40 cellular contexts compared by ENCODE assay signal in genomic region chr11:42301777-42302176, GRCh38.
"Had no signal": no experiment of that assay in that cellular context is flagged by ENCODE, and none has a peak within 500 bp of the region (broad histone marks: within the 10 kb centered on the region; RNA-seq: fewer than 3 reads in every experiment).

No MANE protein-coding gene starts in this region.

- H3K27ac Mint-ChIP-seq: activated naive CD4-positive, alpha-beta T cell treated with anti-CD3 and anti-CD28 coated beads for 36 hours; activated naive CD4-positive, alpha-beta T cell treated with anti-CD3 and anti-CD28 coated beads, Interleukin-2, amount 10 ng/mL, durations not matched to agents 7 days and 5 days; activated naive CD4-positive, alpha-beta T cell treated with anti-CD3 and anti-CD28 coated beads, Interleukin-2, amount 50 U/mL, for 24 hours; activated naive CD4-positive, alpha-beta T cell treated with anti-CD3 and anti-CD28 coated beads, Interleukin-2, amount 50 U/mL, for 72 hours; activated naive CD8-positive, alpha-beta T cell; activated naive CD8-positive, alpha-beta T cell treated with anti-CD3 and anti-CD28 coated beads for 36 hours; activated naive CD8-positive, alpha-beta T cell treated with anti-CD3 and anti-CD28 coated beads, Interleukin-2, amount 10 ng/mL, durations not matched to agents 7 days and 5 days; activated naive CD8-positive, alpha-beta T cell treated with anti-CD3 and anti-CD28 coated beads, Interleukin-2, amount 50 U/mL, for 24 hours; activated T-cell treated with anti-CD3 and anti-CD28 coated beads, Interleukin-2, amount 50 U/mL, for 24 hours; activated T-cell treated with anti-CD3 and anti-CD28 coated beads, Interleukin-2, amount 50 U/mL, for 72 hours; activated T-helper 1 cell treated with anti-CD3 and anti-CD28 coated beads, Interleukin-12 subunit alpha, Interleukin-12 subunit beta, Interleukin-2, Interleukin-4 antibody, amounts not matched to agents 30 ng/mL and 10 ng/mL and 1 ng/mL, durations not matched to agents 14 hours and 24 hours and 36 hours; activated T-helper 17 cell treated with anti-CD3 and anti-CD28 coated beads, Interleukin-2, amount 50 U/mL, for 72 hours; activated T-helper 2 cell treated with anti-CD3 and anti-CD28 coated beads, Interferon-gamma antibody, Interleukin-2, Interleukin-4, amounts not matched to agents 10 μg/mL and 5 μg/mL and 100 μg/mL, durations not matched to agents 14 hours and 24 hours and 36 hours; brain had no signal

- H3K36me3 ChIP-seq: adrenal gland, ascending aorta, brain microvascular endothelial cell, breast epithelium, cardiac muscle cell had no signal

- H3K27ac ChIP-seq: adrenal gland, ascending aorta, body of pancreas, brain microvascular endothelial cell, breast epithelium, cardiac muscle cell had no signal

- H3K9me3 ChIP-seq: adrenal gland, ascending aorta, body of pancreas, breast epithelium had no signal

- H3K27me3 ChIP-seq: adrenal gland, ascending aorta, body of pancreas, brain microvascular endothelial cell, breast epithelium, cardiac muscle cell had no signal

- FAIRE-seq: astrocyte, bronchial epithelial cell had no signal

- H3K4me3 Mint-ChIP-seq: activated naive CD4-positive, alpha-beta T cell treated with anti-CD3 and anti-CD28 coated beads for 36 hours; activated naive CD4-positive, alpha-beta T cell treated with anti-CD3 and anti-CD28 coated beads, Interleukin-2, amount 10 ng/mL, durations not matched to agents 7 days and 5 days; activated naive CD4-positive, alpha-beta T cell treated with anti-CD3 and anti-CD28 coated beads, Interleukin-2, amount 50 U/mL, for 24 hours; activated naive CD8-positive, alpha-beta T cell; activated naive CD8-positive, alpha-beta T cell treated with anti-CD3 and anti-CD28 coated beads for 36 hours; activated naive CD8-positive, alpha-beta T cell treated with anti-CD3 and anti-CD28 coated beads, Interleukin-2, amount 10 ng/mL, durations not matched to agents 7 days and 5 days; activated naive CD8-positive, alpha-beta T cell treated with anti-CD3 and anti-CD28 coated beads, Interleukin-2, amount 50 U/mL, for 24 hours; activated T-cell treated with anti-CD3 and anti-CD28 coated beads, Interleukin-2, amount 50 U/mL, for 24 hours; activated T-cell treated with anti-CD3 and anti-CD28 coated beads, Interleukin-2, amount 50 U/mL, for 4 hours; activated T-cell treated with anti-CD3 and anti-CD28 coated beads, Interleukin-2, amount 50 U/mL, for 72 hours; activated T-helper 1 cell treated with anti-CD3 and anti-CD28 coated beads, Interleukin-12 subunit alpha, Interleukin-12 subunit beta, Interleukin-2, Interleukin-4 antibody, amounts not matched to agents 30 ng/mL and 10 ng/mL and 1 ng/mL, durations not matched to agents 14 hours and 24 hours and 36 hours; activated T-helper 17 cell treated with anti-CD3 and anti-CD28 coated beads, Interleukin-2, amount 50 U/mL, for 72 hours; brain; central memory CD8-positive, alpha-beta T cell had no signal

- DNase-seq: activated effector memory CD4-positive, alpha-beta T cell treated with anti-CD3 and anti-CD28 coated beads, Interleukin-2, amount 50 U/mL, for 16 hours; activated effector memory CD4-positive, alpha-beta T cell treated with Interleukin-2 at 50 U/mL for 16 hours; activated gamma-delta T cell; activated gamma-delta T cell treated with Interleukin-2 at 50 U/mL for 16 hours; activated naive CD4-positive, alpha-beta T cell; activated naive CD4-positive, alpha-beta T cell treated with anti-CD3 and anti-CD28 coated beads for 36 hours; activated naive CD4-positive, alpha-beta T cell treated with anti-CD3 and anti-CD28 coated beads, Interleukin-2, amount 10 ng/mL, durations not matched to agents 7 days and 5 days; activated naive CD4-positive, alpha-beta T cell treated with anti-CD3 and anti-CD28 coated beads, Interleukin-2, amount 50 U/mL, for 16 hours; activated naive CD4-positive, alpha-beta T cell treated with Interleukin-2 at 50 U/mL for 16 hours; activated naive CD8-positive, alpha-beta T cell treated with anti-CD3 and anti-CD28 coated beads for 36 hours; activated naive CD8-positive, alpha-beta T cell treated with anti-CD3 and anti-CD28 coated beads, Interleukin-2, amount 10 ng/mL, durations not matched to agents 7 days and 5 days; activated naive CD8-positive, alpha-beta T cell treated with anti-CD3 and anti-CD28 coated beads, Interleukin-2, amount 50 U/mL, for 24 hours; activated T-cell treated with anti-CD3 and anti-CD28 coated beads, Interleukin-2, amount 50 U/mL, for 1 hour; activated T-cell treated with anti-CD3 and anti-CD28 coated beads, Interleukin-2, amount 50 U/mL, for 24 hours; activated T-cell treated with anti-CD3 and anti-CD28 coated beads, Interleukin-2, amount 50 U/mL, for 4 hours; activated T-cell treated with anti-CD3 and anti-CD28 coated beads, Interleukin-2, amount 50 U/mL, for 48 hours; activated T-cell treated with anti-CD3 and anti-CD28 coated beads, Interleukin-2, amount 50 U/mL, for 72 hours; adrenal gland; amniotic stem cell; amygdala; anterior cingulate cortex; aorta; body of pancreas; brain microvascular endothelial cell; caudate nucleus; central memory CD4-positive, alpha-beta T cell; cerebellar nuclear complex had no signal

- H3K4me3 ChIP-seq: adrenal gland, ascending aorta, body of pancreas, breast epithelium, cardiac muscle cell had no signal

- ATAC-seq: activated naive CD4-positive, alpha-beta T cell treated with anti-CD3 and anti-CD28 coated beads, Interleukin-2, amount 50 U/mL, for 72 hours; activated naive CD8-positive, alpha-beta T cell treated with anti-CD3 and anti-CD28 coated beads, Interleukin-2, amount 50 U/mL, for 24 hours; activated T-cell treated with anti-CD3 and anti-CD28 coated beads, Interleukin-2, amount 50 U/mL, for 4 hours; activated T-cell treated with anti-CD3 and anti-CD28 coated beads, Interleukin-2, amount 50 U/mL, for 72 hours; activated T-helper 17 cell treated with anti-CD3 and anti-CD28 coated beads, Interleukin-2, amount 50 U/mL, for 72 hours; body of pancreas had no signal

- H3K27me3 Mint-ChIP-seq: activated naive CD4-positive, alpha-beta T cell treated with anti-CD3 and anti-CD28 coated beads, Interleukin-2, amount 10 ng/mL, durations not matched to agents 7 days and 5 days; activated naive CD4-positive, alpha-beta T cell treated with anti-CD3 and anti-CD28 coated beads, Interleukin-2, amount 50 U/mL, for 24 hours; activated naive CD8-positive, alpha-beta T cell; activated naive CD8-positive, alpha-beta T cell treated with anti-CD3 and anti-CD28 coated beads for 36 hours; activated naive CD8-positive, alpha-beta T cell treated with anti-CD3 and anti-CD28 coated beads, Interleukin-2, amount 10 ng/mL, durations not matched to agents 7 days and 5 days; activated naive CD8-positive, alpha-beta T cell treated with anti-CD3 and anti-CD28 coated beads, Interleukin-2, amount 50 U/mL, for 24 hours; activated T-cell treated with anti-CD3 and anti-CD28 coated beads, Interleukin-2, amount 50 U/mL, for 24 hours; activated T-helper 17 cell treated with anti-CD3 and anti-CD28 coated beads, Interleukin-2, amount 50 U/mL, for 72 hours; central memory CD8-positive, alpha-beta T cell had no signal

- H3K4me1 Mint-ChIP-seq: activated naive CD4-positive, alpha-beta T cell treated with anti-CD3 and anti-CD28 coated beads, Interleukin-2, amount 10 ng/mL, durations not matched to agents 7 days and 5 days; activated naive CD4-positive, alpha-beta T cell treated with anti-CD3 and anti-CD28 coated beads, Interleukin-2, amount 50 U/mL, for 24 hours; activated naive CD8-positive, alpha-beta T cell treated with anti-CD3 and anti-CD28 coated beads for 36 hours; activated naive CD8-positive, alpha-beta T cell treated with anti-CD3 and anti-CD28 coated beads, Interleukin-2, amount 10 ng/mL, durations not matched to agents 7 days and 5 days; activated naive CD8-positive, alpha-beta T cell treated with anti-CD3 and anti-CD28 coated beads, Interleukin-2, amount 50 U/mL, for 24 hours; activated T-helper 17 cell treated with anti-CD3 and anti-CD28 coated beads, Interleukin-2, amount 50 U/mL, for 72 hours; brain; central memory CD8-positive, alpha-beta T cell had no signal

- H3K36me3 Mint-ChIP-seq: activated naive CD4-positive, alpha-beta T cell treated with anti-CD3 and anti-CD28 coated beads, Interleukin-2, amount 10 ng/mL, durations not matched to agents 7 days and 5 days; activated naive CD4-positive, alpha-beta T cell treated with anti-CD3 and anti-CD28 coated beads, Interleukin-2, amount 50 U/mL, for 24 hours; activated naive CD4-positive, alpha-beta T cell treated with anti-CD3 and anti-CD28 coated beads, Interleukin-2, amount 50 U/mL, for 72 hours; activated naive CD8-positive, alpha-beta T cell; activated naive CD8-positive, alpha-beta T cell treated with anti-CD3 and anti-CD28 coated beads for 36 hours; activated naive CD8-positive, alpha-beta T cell treated with anti-CD3 and anti-CD28 coated beads, Interleukin-2, amount 10 ng/mL, durations not matched to agents 7 days and 5 days; brain had no signal

- H3K4me1 ChIP-seq: adrenal gland, ascending aorta, body of pancreas, breast epithelium had no signal
